Comparison of ENCODE assay signal across 8 cellular contexts in the genomic region with DNA sequence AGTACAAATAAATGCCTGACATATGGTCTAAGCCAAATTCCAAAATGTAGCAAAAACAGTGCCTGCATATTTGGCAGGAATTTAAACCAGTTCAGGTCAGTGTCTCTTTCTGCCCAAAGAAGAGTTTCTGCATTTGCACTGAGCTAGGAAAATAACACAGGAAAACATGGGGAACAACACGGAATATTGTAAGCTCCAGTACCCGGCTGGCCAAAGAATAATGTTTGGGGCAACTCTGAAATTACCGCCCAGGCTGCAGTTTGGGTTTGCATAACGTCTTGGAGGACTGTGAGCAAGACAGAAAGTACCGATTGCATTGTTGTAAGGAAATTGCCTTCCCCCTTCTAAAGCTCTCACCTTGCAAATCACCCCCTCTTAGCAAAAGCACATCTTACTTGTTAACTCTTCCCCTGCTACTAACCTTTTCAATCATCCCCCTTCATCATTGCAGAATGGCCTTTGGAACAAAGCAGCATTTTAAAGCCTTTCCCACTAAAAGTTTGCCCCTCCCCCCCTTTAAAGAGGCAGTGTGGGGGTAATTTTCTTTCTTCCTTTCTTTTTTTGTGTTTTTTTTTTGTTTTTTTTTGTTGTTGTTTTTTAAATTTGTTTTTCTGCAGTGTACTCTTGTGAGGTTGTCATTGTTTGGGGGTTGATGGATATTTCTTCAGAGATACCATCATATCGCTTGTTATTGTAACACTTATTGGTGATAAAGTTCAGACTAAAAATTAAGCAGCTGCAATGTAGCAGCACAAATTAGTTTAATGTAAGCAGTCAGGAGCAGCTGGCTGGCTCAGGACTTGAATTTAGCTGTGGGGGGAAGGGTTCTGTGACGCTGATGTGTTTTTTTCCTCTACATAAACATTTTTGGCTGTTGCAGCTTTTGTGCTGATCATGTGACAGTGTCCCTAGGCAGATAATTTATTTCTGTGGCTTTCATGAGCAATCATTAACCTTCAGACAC.
DNase-seq lines count a peak whose midpoint lies in the region; ATAC-seq, FAIRE-seq and TF ChIP-seq lines count a peak whose summit lies in the region.

No MANE protein-coding gene starts in this region.

- peaks cover 4 to 13% of the 10 kb centered on the region in 2 experiments for H3K4me1 ChIP-seq in trophoblast cell (ENCODE audit: control insufficient read depth in 1 of 2, insufficient read depth in 2 of 2, low read length in 2 of 2)

- H3K23ac ChIP-seq in trophoblast cell (ENCODE audit: low read length) = no peak overlapping the region

- H3K4me3 ChIP-seq in epithelial cell of proximal tubule (ENCODE audit: low read depth, low read length) (peak overlapping the region; percentile 11), trophoblast cell (ENCODE audit: low read depth, low read length) (no peak overlapping the region)

- H4K8ac ChIP-seq in trophoblast cell (ENCODE audit: low read depth, low read length) = no peak overlapping the region

- no peak for FAIRE-seq in frontal cortex (lab: Jason Lieb, UNC)

- H3K4me2 ChIP-seq in trophoblast cell (ENCODE audit: low read length) = peak overlapping the region; percentile 57

- no peaks in the 10 kb centered on the region for H3K27me3 ChIP-seq in trophoblast cell (ENCODE audit: insufficient read depth, low read length)

- no peaks in the 10 kb centered on the region for H3K36me3 ChIP-seq in trophoblast cell (ENCODE audit: control insufficient read depth in 1 of 2, insufficient read depth in 2 of 2, low read length in 2 of 2)

- H2AK5ac ChIP-seq in trophoblast cell (ENCODE audit: low read length) = no peak overlapping the region

- no peaks in the 10 kb centered on the region for H3K79me2 ChIP-seq in trophoblast cell (ENCODE audit: control insufficient read depth, insufficient read depth, low read length, poor library complexity)

- no peak overlapping the region for H2BK12ac ChIP-seq in trophoblast cell (ENCODE audit: low read length)

- H2BK5ac ChIP-seq in trophoblast cell (ENCODE audit: low read depth, low read length, poor library complexity) = no peak overlapping the region

- WGBS in trophoblast cell (ENCODE audit: extremely low coverage, insufficient coverage, insufficient read length) = no CpG with 5 or more reads among the region's 7 CpGs

- H2AFZ ChIP-seq in trophoblast cell (ENCODE audit: insufficient read depth, low read length, poor library complexity) = no peak overlapping the region

- TF ChIP-seq CTCF in epithelial cell of proximal tubule (conservative IDR thresholded peaks at IDR 0.05; ENCODE audit: low read depth, low read length) = no peak

- peak overlapping the region; percentile 33 for H3K27ac ChIP-seq in trophoblast cell (ENCODE audit: low read depth, low read length)

- no peak overlapping the region for H3K9ac ChIP-seq in trophoblast cell (ENCODE audit: low read length)

- DNase-seq in ELF-1 (ENCODE audit: low read depth, low spot score) (peak; percentile 52), NCI-H82 treated with DMSO at 0.1 percent for 48 hours (lab: John Stamatoyannopoulos, UW; ENCODE audit: unreplicated experiment) (peak; percentile 4), epithelial cell of proximal tubule (ENCODE audit: low read depth) (no peak), trophoblast cell (peak; percentile 20 to 65), dedifferentiated amniotic fluid mesenchymal stem cell (ENCODE audit: extremely low spot score) (no peak), frontal cortex (ENCODE audit: low spot score in 2 of 2) (no peak)
- DNase-seq in stimulated activated naive CD4-positive, alpha-beta T cell (lab: John Stamatoyannopoulos, UW) = no peak

- H3K9me3 ChIP-seq in trophoblast cell (ENCODE audit: insufficient read depth, low read depth, low read length) = no peaks in the 10 kb centered on the region

- no peak overlapping the region for H2BK120ac ChIP-seq in trophoblast cell (ENCODE audit: insufficient read depth, low read length, poor library complexity)

- H3K79me1 ChIP-seq in trophoblast cell (ENCODE audit: low read length) = peaks cover 4% of the 10 kb centered on the region

- H3K18ac ChIP-seq in trophoblast cell (ENCODE audit: low read length) = no peak overlapping the region

- H4K91ac ChIP-seq in trophoblast cell (ENCODE audit: low read depth, low read length) = no peak overlapping the region

- no peak overlapping the region for H3K14ac ChIP-seq in trophoblast cell (ENCODE audit: low read length)

- no peak overlapping the region for H3K4ac ChIP-seq in trophoblast cell (ENCODE audit: low read depth, low read length)

- peak; percentile 59 for ATAC-seq in HG02610 (IDR thresholded peaks at IDR 0.05; ENCODE audit: unreplicated experiment)

- H4K12ac ChIP-seq in trophoblast cell (ENCODE audit: low read depth, low read length) = no peak overlapping the region

Comparison
In these comparisons a context has a peak if more than half of its experiments do, and no peak if none do; other contexts are left out.
1. DNase-seq: peak in ELF-1 (single experiment), NCI-H82 treated with DMSO at 0.1 percent for 48 hours (single experiment) and trophoblast cell (2 of 2); none in epithelial cell of proximal tubule (single experiment), dedifferentiated amniotic fluid mesenchymal stem cell (single experiment), stimulated activated naive CD4-positive, alpha-beta T cell (0 of 6) and frontal cortex (0 of 2).